Comparison of ENCODE assay signal across 14 cellular contexts in genomic region chr2:103817746-103818145, GRCh38.
DNase-seq lines count a peak whose midpoint lies in the region; ATAC-seq and TF ChIP-seq lines count a peak whose summit lies in the region.
"Had no signal": no experiment of that assay in that cellular context is flagged by ENCODE, and none has a peak within 500 bp of the region (broad histone marks: within the 10 kb centered on the region; RNA-seq: fewer than 3 reads in every experiment).

No MANE protein-coding gene starts in this region.

- CTCF ChIA-PET in WTC11 (lab: Charles Lee), result no interaction called here

- no peaks in the 10 kb centered on the region for H3K9me3 Mint-ChIP-seq in WTC11

- no peak overlapping the region for H3K9ac ChIP-seq in HUES48 (ENCODE audit: low read depth, low read length)
- no peak overlapping the region for H3K9ac ChIP-seq in iPS-18a (ENCODE audit: low read length)
- H3K9ac ChIP-seq: GM23248 had no signal

- H3K9me3 ChIP-seq in HUES48 (ENCODE audit: control insufficient read depth, insufficient read depth, low read length), result no peaks in the 10 kb centered on the region
- no peaks in the 10 kb centered on the region for H3K9me3 ChIP-seq in iPS-18a (ENCODE audit: control insufficient read depth, low read depth, low read length)

- TF ChIP-seq CTCF in WTC11 (IDR thresholded peaks at IDR 0.05), result no peak

- H3K36me3 Mint-ChIP-seq in WTC11, result no peaks in the 10 kb centered on the region
- H3K36me3 Mint-ChIP-seq: CD4-positive, alpha-beta memory T cell had no signal

- no peak overlapping the region for H3K4me3 Mint-ChIP-seq in WTC11
- H3K4me3 Mint-ChIP-seq: CD4-positive, alpha-beta memory T cell had no signal

- peaks cover 23% of the 10 kb centered on the region for H3K4me1 Mint-ChIP-seq in WTC11
- H3K4me1 Mint-ChIP-seq: CD4-positive, alpha-beta memory T cell had no signal

- peaks cover 20% of the 10 kb centered on the region for H3K4me1 ChIP-seq in HUES48 (ENCODE audit: control insufficient read depth, insufficient read depth, low read length)
- peaks cover 14% of the 10 kb centered on the region for H3K4me1 ChIP-seq in iPS-18a (ENCODE audit: control insufficient read depth, low read depth, low read length)

- peak overlapping the region; percentile 49 for H3K27ac ChIP-seq in HUES48 (ENCODE audit: low read depth, low read length)
- no peak overlapping the region for H3K27ac ChIP-seq in iPS-18a (ENCODE audit: low read length)
- H3K27ac ChIP-seq: GM23248 had no signal

- DNase-seq in WTC11 (ENCODE audit: low spot score), result no peak
- DNase-seq in SW480 (ENCODE audit: low spot score), result no peak
- no peak for DNase-seq in NCI-H510A (lab: John Stamatoyannopoulos, UW)
- DNase-seq in NCI-H1417 treated with DMSO at 0.1 percent for 48 hours (lab: John Stamatoyannopoulos, UW), result no peak
- DNase-seq: C1 segment of cervical spinal cord; Calu3; CD4-positive, alpha-beta memory T cell; COR-L47; DMS53; DMS79 treated with DMSO at 0.1 percent for 48 hours; GM23248; HCEC 1CT had no signal

- H3K27me3 ChIP-seq in HUES48 (ENCODE audit: control insufficient read depth, insufficient read depth, low read length) (no peaks in the 10 kb centered on the region), iPS-18a (ENCODE audit: control insufficient read depth, insufficient read depth, low read length) (no peaks in the 10 kb centered on the region)

- H3K36me3 ChIP-seq in HUES48 (ENCODE audit: control insufficient read depth, insufficient read depth, low read length), result no peaks in the 10 kb centered on the region
- H3K36me3 ChIP-seq in iPS-18a (ENCODE audit: control insufficient read depth, low read depth, low read length), result no peaks in the 10 kb centered on the region

- peak; percentile 60 for ATAC-seq in WTC11

- H3K4me3 ChIP-seq in HUES48 (ENCODE audit: low read depth, low read length) (peak overlapping the region; percentile 45; the same call in 1 of the 2 replicates), iPS-18a (ENCODE audit: low read length) (peak overlapping the region; percentile 5)
- H3K4me3 ChIP-seq: GM23248 had no signal

- H3K27me3 Mint-ChIP-seq in WTC11 (ENCODE audit: low read depth), result peaks cover 15% of the 10 kb centered on the region
- H3K27me3 Mint-ChIP-seq: CD4-positive, alpha-beta memory T cell had no signal

- no peak overlapping the region for H3K27ac Mint-ChIP-seq in WTC11
- H3K27ac Mint-ChIP-seq: CD4-positive, alpha-beta memory T cell had no signal

- POLR2A ChIA-PET in WTC11 (lab: Charles Lee), result no interaction called here

TF ChIP-seq in WTC11, 78 proteins besides CTCF, POLR2A, EP300 and RAD21:
- TF ChIP-seq PRDM15 (CRISPR knock-in tag; IDR thresholded peaks at IDR 0.05) (no peak), ZNF232 (CRISPR knock-in tag; IDR thresholded peaks at IDR 0.05) (no peak), USF2 (CRISPR knock-in tag; IDR thresholded peaks at IDR 0.05) (no peak), KAT7 (CRISPR knock-in tag; IDR thresholded peaks at IDR 0.05; ENCODE audit: borderline replicate concordance) (no peak), ATF2 (CRISPR knock-in tag; IDR thresholded peaks at IDR 0.05; ENCODE audit: borderline replicate concordance, low read depth) (no peak)
TF ChIP-seq in WTC11: peak in this region for 0.
